Comparison of ENCODE assay signal across 9 cellular contexts in the genomic region with DNA sequence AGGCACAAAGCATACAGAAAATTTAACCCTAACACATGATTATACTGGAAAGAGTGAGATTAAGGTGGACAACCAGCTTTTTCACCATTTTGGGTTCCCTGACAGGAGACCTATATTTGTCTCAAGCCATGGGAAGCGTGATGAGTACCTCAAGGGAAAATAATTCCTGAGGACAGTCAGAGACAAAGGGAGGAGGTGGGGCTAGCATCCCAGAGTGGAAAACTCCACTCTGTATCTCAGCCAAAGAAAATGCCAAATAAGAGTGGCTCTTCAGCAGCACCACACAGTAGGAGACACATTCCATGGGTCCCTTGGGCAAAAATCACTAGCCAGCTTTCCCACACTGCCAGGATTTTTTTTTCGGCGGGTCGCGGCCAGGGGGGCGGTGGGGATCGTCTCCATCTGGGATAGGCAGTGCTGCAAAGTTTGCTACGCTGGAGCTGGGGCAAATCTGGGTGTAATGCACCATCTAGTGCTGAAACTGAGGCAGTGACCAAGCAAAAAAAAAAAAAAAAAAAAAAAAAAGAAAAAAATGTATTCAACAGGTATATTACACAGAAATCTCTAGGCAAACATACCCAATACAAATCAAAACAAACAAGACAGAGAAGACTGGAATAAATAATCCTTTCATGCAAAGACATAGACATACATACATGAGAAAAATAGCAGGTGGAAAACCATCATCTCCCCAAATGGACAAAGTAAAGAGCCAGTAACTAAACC.
DNase-seq lines count a peak whose midpoint lies in the region; ATAC-seq and TF ChIP-seq lines count a peak whose summit lies in the region.
"Had no signal": no experiment of that assay in that cellular context is flagged by ENCODE, and none has a peak within 500 bp of the region (broad histone marks: within the 10 kb centered on the region; RNA-seq: fewer than 3 reads in every experiment).

No MANE protein-coding gene starts in this region.

- H3K27ac ChIP-seq in HCT116 (ENCODE audit: low read depth, low read length), result 0 out of 2 replicates have a peak overlapping the region, but pooled peaks have one; percentile 6

- no peak for TF ChIP-seq POLR2A in HCT116 (IDR thresholded peaks at IDR 0.05; ENCODE audit: borderline replicate concordance, extremely low read depth, insufficient read depth, insufficient read length)
- no peak for TF ChIP-seq POLR2A in lower leg skin (IDR thresholded peaks at IDR 0.05)

- BruUV-seq in HCT116 (replicated peaks; lab: Mats Ljungman, UMichigan), result no TSS peak

- peak overlapping the region; percentile 39 to 43 for H3K4me3 ChIP-seq in HCT116 (replicated peaks in 1 of 2; ENCODE audit: low read depth in 1 of 2, low read length in 2 of 2)
- no peak overlapping the region for H3K4me3 ChIP-seq in lower leg skin (ENCODE audit: low read depth, poor library complexity, severe bottlenecking)
- H3K4me3 ChIP-seq: lung had no signal

- no peak overlapping the region for H3K27ac Mint-ChIP-seq in activated T-cell treated with anti-CD3 and anti-CD28 coated beads, Interleukin-2, amount 50 U/mL, for 24 hours

- no peaks in the 10 kb centered on the region for H3K9me3 ChIP-seq in HCT116 (ENCODE audit: control insufficient read depth in 1 of 2, insufficient read depth in 1 of 2, low read depth in 1 of 2, low read length in 2 of 2)

- CTCF ChIA-PET in HCT116 (lab: Charles Lee), result interaction anchor here (0.9 to 2.4 kb wide), 7 partner anchors 11 to 488 kb away, joined by 3 to 12 read pairs (median 3); no protein-coding TSS in a partner anchor

- POLR2A ChIA-PET in HCT116 (lab: Charles Lee), result interaction anchor here (1.2 kb wide), 1 partner anchor 380 kb away, joined by 3 read pairs; no protein-coding TSS in a partner anchor

- no peaks in the 10 kb centered on the region for H3K27me3 ChIP-seq in HCT116 (ENCODE audit: insufficient read depth, low read length)

- H3K4me2 ChIP-seq in HCT116 (ENCODE audit: low read length), result peak overlapping the region; percentile 78

- peaks cover 3 to 4% of the 10 kb centered on the region in 2 experiments; a peak in 2 of 4 replicates for H3K4me1 ChIP-seq in HCT116 (ENCODE audit: control insufficient read depth in 1 of 2, insufficient read depth in 2 of 2, low read length in 2 of 2)

- peak; percentile 80 for TF ChIP-seq RAD21 in HCT116 (IDR thresholded peaks at IDR 0.05; ENCODE audit: low read depth)

- no peaks in the 10 kb centered on the region for H3K4me1 Mint-ChIP-seq in activated T-cell treated with anti-CD3 and anti-CD28 coated beads, Interleukin-2, amount 50 U/mL, for 24 hours (ENCODE audit: low read depth)

- intact Hi-C loops in HCT116 (cut with micrococcal nuclease) (loop anchor here (1.0 to 10.0 kb wide), 5 partner anchors 225 to 852 kb away; partner anchors contain the start of gene GOPC), lower leg skin (cut with DNase I; ENCODE audit: low total_unique reads) (no loop called here), Right ventricle myocardium inferior (cut with DNase I) (loop anchor here (5.0 kb wide), 1 partner anchor 482 kb away; no protein-coding TSS in a partner anchor)

- H3K4me3 Mint-ChIP-seq in activated T-cell treated with anti-CD3 and anti-CD28 coated beads, Interleukin-2, amount 50 U/mL, for 24 hours, result no peak overlapping the region

- RAD21 ChIA-PET in HCT116 (lab: Charles Lee; ENCODE audit: low non-redundant PET in 1 of 2, low total read pairs in 2 of 2, uncharacterized antibody in 2 of 2, unreplicated experiment in 2 of 2), result no interaction called here

- TF ChIP-seq CTCF in HCT116 (IDR thresholded peaks at IDR 0.05 in 2 of 3, conservative IDR thresholded peaks at IDR 0.05 in 1 of 3; ENCODE audit: borderline replicate concordance in 1 of 3, insufficient read depth in 1 of 3, low read depth in 2 of 3, low read length in 2 of 3) (peak; percentile 54 to 66 (median 56)), lower leg skin (IDR thresholded peaks at IDR 0.05) (no peak)

- H3K9me3 Mint-ChIP-seq in activated T-cell treated with anti-CD3 and anti-CD28 coated beads, Interleukin-2, amount 50 U/mL, for 24 hours, result peaks cover 6% of the 10 kb centered on the region

- no peaks in the 10 kb centered on the region for H3K9me2 ChIP-seq in HCT116 (ENCODE audit: insufficient read depth)

- peak overlapping the region; percentile 78 for H2AFZ ChIP-seq in HCT116 (ENCODE audit: low read depth, low read length, poor library complexity, severe bottlenecking)

- no peaks in the 10 kb centered on the region for H3K79me2 ChIP-seq in HCT116 (ENCODE audit: insufficient read depth, low read length)

- peak; percentile 40 for DNase-seq in DMS114 treated with DMSO at 0.1 percent for 48 hours (lab: John Stamatoyannopoulos, UW; ENCODE audit: unreplicated experiment)
- DNase-seq in HCT116 (ENCODE audit: low read depth, low spot score), result peak; percentile 51
- peak; percentile 59 for DNase-seq in RPMI7951 (ENCODE audit: low read depth)
- peak; percentile 12 for DNase-seq in hepatic stellate cell (ENCODE audit: low spot score)
- DNase-seq in activated T-cell treated with anti-CD3 and anti-CD28 coated beads, Interleukin-2, amount 50 U/mL, for 24 hours, result no peak
- no peak for DNase-seq in lower leg skin (ENCODE audit: low spot score in 2 of 2)
- no peak for DNase-seq in KG1 (lab: John Stamatoyannopoulos, UW)
- DNase-seq in Right ventricle myocardium inferior (ENCODE audit: missing footprints), result no peak

- no peaks in the 10 kb centered on the region for H3K36me3 Mint-ChIP-seq in activated T-cell treated with anti-CD3 and anti-CD28 coated beads, Interleukin-2, amount 50 U/mL, for 24 hours (ENCODE audit: low read depth)

- H3K9ac ChIP-seq in HCT116 (ENCODE audit: low read length), result no peak overlapping the region

- WGBS in lower leg skin, 2 donors, result 6 to 10% methylated on average over 8 of the region's 8 CpGs

- ATAC-seq in HCT116, result peak; percentile 98
- ATAC-seq in Right ventricle myocardium inferior, result no peak

- no peaks in the 10 kb centered on the region for H3K36me3 ChIP-seq in HCT116 (ENCODE audit: control insufficient read depth in 1 of 2, insufficient read depth in 2 of 2, low read length in 2 of 2)

- H4K20me1 ChIP-seq in HCT116 (ENCODE audit: insufficient read depth), result no peaks in the 10 kb centered on the region

- H3K27me3 Mint-ChIP-seq in activated T-cell treated with anti-CD3 and anti-CD28 coated beads, Interleukin-2, amount 50 U/mL, for 24 hours, result peaks cover 27% of the 10 kb centered on the region

TF ChIP-seq in HCT116, 20 proteins besides CTCF, POLR2A, EP300 and RAD21:
- TF ChIP-seq ELF1 (IDR thresholded peaks at IDR 0.05; ENCODE audit: borderline replicate concordance, low read depth) (no peak), ZNF274 (IDR thresholded peaks at IDR 0.05; ENCODE audit: low read depth, low read length) (no peak), SP1 (IDR thresholded peaks at IDR 0.05; ENCODE audit: low read depth) (peak; percentile 23; the same call in 1 of the 2 replicates), CBX3 (IDR thresholded peaks at IDR 0.05; ENCODE audit: low read depth) (no peak), JUND (IDR thresholded peaks at IDR 0.05) (no peak), ZFX (IDR thresholded peaks at IDR 0.05) (no peak), CEBPB (IDR thresholded peaks at IDR 0.05; ENCODE audit: low read depth) (no peak)

Comparison
In these comparisons a context has a peak if more than half of its experiments do, and no peak if none do; other contexts are left out.
1. DNase-seq: peak in DMS114 treated with DMSO at 0.1 percent for 48 hours (single experiment), HCT116 (single experiment), RPMI7951 (single experiment) and hepatic stellate cell (single experiment); none in activated T-cell treated with anti-CD3 and anti-CD28 coated beads, Interleukin-2, amount 50 U/mL, for 24 hours (single experiment), lower leg skin (0 of 2), KG1 (single experiment) and Right ventricle myocardium inferior (single experiment).
2. CTCF ChIP-seq: peak in HCT116 (3 of 3); none in lower leg skin (0 of 3).